ENCODE assay signal across 8 cellular contexts in genomic region chr19:44753932-44754742, GRCh38. TPM values are rescaled to one million over a fixed set of nuclear protein-coding genes. Genes with fewer than 3 reads are reported as not detected.
DNase-seq lines count a peak whose midpoint lies in the region; ATAC-seq and TF ChIP-seq lines count a peak whose summit lies in the region.

No MANE protein-coding gene starts in this region.

- peaks cover 30% of the 10 kb centered on the region for H3K4me1 ChIP-seq in parathyroid adenoma

- intact Hi-C loops in activated naive CD4-positive, alpha-beta T cell treated with anti-CD3 and anti-CD28 coated beads for 36 hours (cut with micrococcal nuclease) = loop anchor here (1.0 to 5.0 kb wide), 9 partner anchors 9 to 987 kb away; partner anchors contain the start of genes FOSB and RELB
- intact Hi-C loops in head of caudate nucleus (cut with DNase I) = no loop called here

- no peak overlapping the region for H3K9ac ChIP-seq in parathyroid adenoma

- ATAC-seq in HG03045 (IDR thresholded peaks at IDR 0.05; ENCODE audit: unreplicated experiment) (peak; percentile 41), GM18861 (IDR thresholded peaks at IDR 0.05; ENCODE audit: unreplicated experiment) (no peak)

- H3K79me2 ChIP-seq in parathyroid adenoma = peaks cover 7% of the 10 kb centered on the region

- peak overlapping the region; percentile 33 for H3K4me3 ChIP-seq in parathyroid adenoma (ENCODE audit: low read depth, low read length)

- H3K27ac ChIP-seq in parathyroid adenoma = peak overlapping the region; percentile 83

- DNase-seq in ELF-1 (ENCODE audit: low read depth, low spot score) = peak; percentile 53
- peak; percentile 73 to 92 for DNase-seq in SHP77 (lab: John Stamatoyannopoulos, UW)
- DNase-seq in activated naive CD4-positive, alpha-beta T cell treated with anti-CD3 and anti-CD28 coated beads for 36 hours = peak; percentile 96
- DNase-seq in head of caudate nucleus = peak in 33 of 42 donors; percentile 14 to 72 (median 43)
- peak; percentile 97 for DNase-seq in ureter (ENCODE audit: low spot score)

- no peaks in the 10 kb centered on the region for H3K27me3 Mint-ChIP-seq in activated naive CD4-positive, alpha-beta T cell treated with anti-CD3 and anti-CD28 coated beads for 36 hours (ENCODE audit: low read depth)

- no peaks in the 10 kb centered on the region for H3K9me3 ChIP-seq in parathyroid adenoma (ENCODE audit: control insufficient read depth, low read length)

- peak overlapping the region; percentile 59 for H3K4me2 ChIP-seq in parathyroid adenoma (ENCODE audit: low read length)

- H2AFZ ChIP-seq in parathyroid adenoma = no peak overlapping the region

- peaks cover 64% of the 10 kb centered on the region for H3K4me1 Mint-ChIP-seq in activated naive CD4-positive, alpha-beta T cell treated with anti-CD3 and anti-CD28 coated beads for 36 hours (ENCODE audit: low read depth)

- H3K4me3 Mint-ChIP-seq in activated naive CD4-positive, alpha-beta T cell treated with anti-CD3 and anti-CD28 coated beads for 36 hours = peak overlapping the region; percentile 93

- CTCF ChIA-PET in activated naive CD4-positive, alpha-beta T cell treated with anti-CD3 and anti-CD28 coated beads for 36 hours (lab: Charles Lee) = interaction anchor here (1.9 to 2.8 kb wide), 3 partner anchors 17 to 64 kb away, joined by 7 to 13 read pairs (median 11); no protein-coding TSS in a partner anchor

- no peak for TF ChIP-seq CTCF in parathyroid adenoma (IDR thresholded peaks at IDR 0.05)

- H3K36me3 Mint-ChIP-seq in activated naive CD4-positive, alpha-beta T cell treated with anti-CD3 and anti-CD28 coated beads for 36 hours (ENCODE audit: low read depth) = peaks cover 84% of the 10 kb centered on the region

- H3K27ac Mint-ChIP-seq in activated naive CD4-positive, alpha-beta T cell treated with anti-CD3 and anti-CD28 coated beads for 36 hours = peak overlapping the region; percentile 97

- no peaks in the 10 kb centered on the region for H3K9me3 Mint-ChIP-seq in activated naive CD4-positive, alpha-beta T cell treated with anti-CD3 and anti-CD28 coated beads for 36 hours

- no peaks in the 10 kb centered on the region for H3K36me3 ChIP-seq in parathyroid adenoma (ENCODE audit: control insufficient read depth, insufficient read depth, low read length)

- H3K27me3 ChIP-seq in parathyroid adenoma (ENCODE audit: control insufficient read depth, insufficient read depth, low read length) = no peaks in the 10 kb centered on the region

RNA-seq across cellular contexts. Expression of gene BCL3, which starts 5.6 kb away (rescaled TPM):
- 100 to 1,000 TPM in 1 of 2 experiments, 10 to 100 TPM in 1; 92.5 to 104 TPM for total RNA-seq in activated naive CD4-positive, alpha-beta T cell treated with anti-CD3 and anti-CD28 coated beads for 36 hours
- total RNA-seq in ureter = 68.4 TPM

RNA-seq across cellular contexts. Expression of gene CBLC, which starts 23.6 kb away (rescaled TPM):
- total RNA-seq in activated naive CD4-positive, alpha-beta T cell treated with anti-CD3 and anti-CD28 coated beads for 36 hours = not detected
- 49.5 TPM for total RNA-seq in ureter

RNA-seq across cellular contexts. Expression of gene BCAM, which starts 54.8 kb away (rescaled TPM):
- not detected for total RNA-seq in activated naive CD4-positive, alpha-beta T cell treated with anti-CD3 and anti-CD28 coated beads for 36 hours
- total RNA-seq in ureter = 136 TPM

RNA-seq across cellular contexts. Expression of gene CEACAM16, which starts 55.2 kb away (rescaled TPM):
- total RNA-seq in activated naive CD4-positive, alpha-beta T cell treated with anti-CD3 and anti-CD28 coated beads for 36 hours = not detected
- not detected for total RNA-seq in ureter

Comparison
In these comparisons a context has a peak if more than half of its experiments do, and no peak if none do; other contexts are left out.
1. DNase-seq: peak in every context shown above with its lines; median percentile 97 in ureter; 96 in activated naive CD4-positive, alpha-beta T cell treated with anti-CD3 and anti-CD28 coated beads for 36 hours; 82 in SHP77; 53 in ELF-1; 43 in head of caudate nucleus.
2. RNA of gene CBLC, which starts 23.6 kb away (total RNA-seq): 49.5 TPM in ureter (single experiment); not detected in activated naive CD4-positive, alpha-beta T cell treated with anti-CD3 and anti-CD28 coated beads for 36 hours; every median in the first group is over 10 times any median in the second.
3. RNA of gene BCAM, which starts 54.8 kb away (total RNA-seq): 136 TPM in ureter (single experiment); not detected in activated naive CD4-positive, alpha-beta T cell treated with anti-CD3 and anti-CD28 coated beads for 36 hours; every median in the first group is over 100 times any median in the second.